ENCODE assay signal across 9 cellular contexts in the genomic region with DNA sequence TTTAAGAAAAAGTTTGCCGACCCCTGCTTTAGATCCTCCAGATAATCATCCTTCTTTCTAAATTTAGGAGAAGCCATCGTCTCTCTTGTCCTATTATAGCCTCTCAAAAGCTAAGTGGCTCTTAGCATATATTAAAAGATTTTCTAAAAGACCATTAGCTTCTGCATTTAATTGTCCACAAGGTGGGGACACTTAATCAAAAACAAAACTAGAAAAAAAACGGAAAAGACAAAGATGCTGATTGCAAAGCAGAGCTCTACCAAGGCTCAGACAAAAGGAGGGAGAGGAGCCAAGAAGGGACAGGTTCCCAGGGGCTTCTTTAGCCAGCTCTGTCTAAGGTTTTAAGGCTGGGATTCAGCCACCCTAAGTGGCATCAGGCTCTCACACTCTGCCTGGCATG.
DNase-seq lines count a peak whose midpoint lies in the region; ATAC-seq, FAIRE-seq and TF ChIP-seq lines count a peak whose summit lies in the region.
"Had no signal": no experiment of that assay in that cellular context is flagged by ENCODE, and none has a peak within 500 bp of the region (broad histone marks: within the 10 kb centered on the region; RNA-seq: fewer than 3 reads in every experiment).

No MANE protein-coding gene starts in this region.

- no peak overlapping the region for H3K23ac ChIP-seq in mesendoderm (ENCODE audit: low read length)

- H3K18ac ChIP-seq in mesendoderm (ENCODE audit: low read length), result no peak overlapping the region

- H3K9ac ChIP-seq in PC-3 (ENCODE audit: low read length), result no peak overlapping the region
- no peak overlapping the region for H3K9ac ChIP-seq in mesendoderm (ENCODE audit: low read length)

- no peak overlapping the region for H3K4me3 ChIP-seq in heart right ventricle
- no peak overlapping the region for H3K4me3 ChIP-seq in PC-3 (ENCODE audit: low read length)
- no peak overlapping the region for H3K4me3 ChIP-seq in fibroblast of mammary gland (ENCODE audit: control insufficient read depth, low read depth, low read length)
- H3K4me3 ChIP-seq in mesendoderm (ENCODE audit: low read length), result no peak overlapping the region

- no peak overlapping the region for H2BK5ac ChIP-seq in mesendoderm (ENCODE audit: low read length)

- no TSS peak for BruUV-seq in PC-3 (replicated peaks; lab: Mats Ljungman, UMichigan)

- H2BK15ac ChIP-seq in mesendoderm (replicated peaks; ENCODE audit: low read depth), result no peak overlapping the region

- H4K5ac ChIP-seq in mesendoderm (ENCODE audit: low read length), result no peak overlapping the region

- H4K8ac ChIP-seq in mesendoderm (ENCODE audit: low read depth, low read length), result no peak overlapping the region

- ATAC-seq in heart right ventricle (peak in 1 of 8 donors; percentile 12), left ventricle myocardium superior (no peak), PC-3 (no peak)

- H3K36me3 ChIP-seq in heart right ventricle (no peaks in the 10 kb centered on the region), PC-3 (ENCODE audit: low read depth, low read length) (no peaks in the 10 kb centered on the region), mesendoderm (ENCODE audit: control insufficient read depth, insufficient read depth, low read length) (no peaks in the 10 kb centered on the region)

- H4K20me1 ChIP-seq in PC-3 (ENCODE audit: low read length), result no peaks in the 10 kb centered on the region

- H3K4me2 ChIP-seq in PC-3 (ENCODE audit: low read length), result no peak overlapping the region
- no peak overlapping the region for H3K4me2 ChIP-seq in mesendoderm (ENCODE audit: low read length)

- H3K9me3 ChIP-seq in heart right ventricle (no peaks in the 10 kb centered on the region), PC-3 (ENCODE audit: low read length) (no peaks in the 10 kb centered on the region)

- TF ChIP-seq CTCF in heart right ventricle (IDR thresholded peaks at IDR 0.05) (peak in 7 of 9 donors; percentile 24 to 51 (median 45)), PC-3 (conservative IDR thresholded peaks at IDR 0.05; ENCODE audit: low read depth, low read length) (peak; percentile 53), fibroblast of mammary gland (conservative IDR thresholded peaks at IDR 0.05; ENCODE audit: control insufficient read depth, insufficient read depth, low read depth, low read length) (peak; percentile 45)

- POLR2A ChIA-PET in PC-3 (lab: Charles Lee; ENCODE audit: unreplicated experiment), result interaction anchor here (0.6 kb wide), 1 partner anchor 1001 kb away, joined by 3 read pairs; no protein-coding TSS in a partner anchor

- H3K4ac ChIP-seq in mesendoderm (ENCODE audit: low read depth, low read length), result no peak overlapping the region

- no peaks in the 10 kb centered on the region for H3K79me2 ChIP-seq in PC-3 (ENCODE audit: low read length)
- H3K79me2 ChIP-seq in mesendoderm (ENCODE audit: control insufficient read depth, insufficient read depth, low read length), result no peaks in the 10 kb centered on the region

- H3K9me2 ChIP-seq in PC-3 (replicated peaks; ENCODE audit: low read length), result no peaks in the 10 kb centered on the region

- CTCF ChIA-PET in PC-3 (lab: Charles Lee), result interaction anchor here (0.5 to 0.8 kb wide), 4 partner anchors 103 to 999 kb away, joined by 3 to 4 read pairs (median 3); no protein-coding TSS in a partner anchor

- FAIRE-seq in urothelium cell line (lab: Jason Lieb, UNC), result no peak

- no peak overlapping the region for H2BK120ac ChIP-seq in mesendoderm (ENCODE audit: low read depth, low read length)

- 9 to 13% methylated on average over 3 of the region's 3 CpGs for WGBS in heart right ventricle, 2 donors
- no CpG with 5 or more reads among the region's 3 CpGs for WGBS in mesendoderm (ENCODE audit: extremely low coverage, insufficient coverage, low lambda C conversion rate)

- no peaks in the 10 kb centered on the region for H3K79me1 ChIP-seq in mesendoderm (ENCODE audit: low read length)

- H2AK5ac ChIP-seq in mesendoderm (ENCODE audit: low read length), result no peak overlapping the region

- H3K27ac ChIP-seq in heart right ventricle (no peak overlapping the region), PC-3 (ENCODE audit: low read length) (no peak overlapping the region), mesendoderm (ENCODE audit: low read depth, low read length) (no peak overlapping the region)

- intact Hi-C loops in heart right ventricle (cut with DNase I), result loop anchor here in 6 of 10 donors (5.0 to 10.0 kb wide), 4 partner anchors 377 to 429 kb away; partner anchors contain the start of gene CSMD2 (in 3 of the 6)
- intact Hi-C loops in left ventricle myocardium superior (cut with micrococcal nuclease), result no loop called here
- intact Hi-C loops in PC-3 (cut with micrococcal nuclease), result loop anchor here (10.0 kb wide), 1 partner anchor 859 kb away; no protein-coding TSS in a partner anchor

- H3K56ac ChIP-seq in mesendoderm (ENCODE audit: low read length), result no peak overlapping the region

- H3K4me1 ChIP-seq in heart right ventricle (no peaks in the 10 kb centered on the region), PC-3 (ENCODE audit: insufficient read depth, low read length) (no peaks in the 10 kb centered on the region), mesendoderm (ENCODE audit: control insufficient read depth, low read depth, low read length) (no peaks in the 10 kb centered on the region)

- H3F3A ChIP-seq in PC-3 (ENCODE audit: low read length, unreplicated experiment), result no peaks in the 10 kb centered on the region

- peaks cover 0 to 34% (median 19%) of the 10 kb centered on the region in 7 donors for H3K27me3 ChIP-seq in heart right ventricle
- H3K27me3 ChIP-seq in PC-3 (ENCODE audit: low read length), result peaks cover 65% of the 10 kb centered on the region
- H3K27me3 ChIP-seq in mesendoderm (ENCODE audit: insufficient read depth, low read length, poor library complexity), result no peaks in the 10 kb centered on the region

- no peak overlapping the region for H2AFZ ChIP-seq in PC-3 (ENCODE audit: low read length)

- DNase-seq in heart right ventricle, result no peak
- DNase-seq in left ventricle myocardium superior, result no peak
- peak; percentile 9 for DNase-seq in PC-3
- DNase-seq in fibroblast of mammary gland (ENCODE audit: low read depth), result peak; percentile 44
- peak; percentile 22 for DNase-seq in urothelium cell line (ENCODE audit: low spot score)
- DNase-seq in mesendoderm, result no peak
- DNase-seq in A172 (ENCODE audit: low spot score), result no peak
- DNase-seq in HK-2 (ENCODE audit: unreplicated experiment), result no peak
- DNase-seq: Calu3 had no signal

Comparison
In these comparisons a context has a peak if more than half of its experiments do, and no peak if none do; other contexts are left out.
1. DNase-seq: peak in PC-3 (single experiment), fibroblast of mammary gland (single experiment) and urothelium cell line (single experiment); none in heart right ventricle (0 of 2), left ventricle myocardium superior (single experiment), mesendoderm (single experiment), A172 (single experiment) and HK-2 (single experiment).
2. Peak in every context shown above with its lines, with median percentiles within 50 percentile points of each other: CTCF ChIP-seq.